ENCODE assay signal across 10 cellular contexts in genomic region chr4:145731026-145731425, GRCh38. TPM values are rescaled to one million over a fixed set of nuclear protein-coding genes. Genes with fewer than 3 reads are reported as not detected.
DNase-seq lines count a peak whose midpoint lies in the region; ATAC-seq lines count a peak whose summit lies in the region.
"Had no signal": no experiment of that assay in that cellular context is flagged by ENCODE, and none has a peak within 500 bp of the region (broad histone marks: within the 10 kb centered on the region; RNA-seq: fewer than 3 reads in every experiment).

No MANE protein-coding gene starts in this region.

- DNase-seq in COLO668 (lab: John Stamatoyannopoulos, UW; ENCODE audit: unreplicated experiment) (peak; percentile 81), NCI-H146 treated with DMSO at 0.1 percent for 48 hours (lab: John Stamatoyannopoulos, UW; ENCODE audit: unreplicated experiment) (peak; percentile 8), brain pericyte (ENCODE audit: low read depth, low spot score) (peak; percentile 64), mucosa of gallbladder (ENCODE audit: low spot score) (peak; percentile 56), dedifferentiated amniotic fluid mesenchymal stem cell (ENCODE audit: extremely low spot score) (no peak), ecto neural progenitor cell (ENCODE audit: low spot score) (no peak)
- DNase-seq in activated CD4-positive, alpha-beta T cell treated with anti-CD3 and anti-CD28 coated beads for 4 hours: no peak
- DNase-seq: activated CD8-positive, alpha-beta memory T cell treated with anti-CD3 and anti-CD28 coated beads for 24 hours had no signal

- no peak for ATAC-seq in GM21381 (IDR thresholded peaks at IDR 0.05; ENCODE audit: unreplicated experiment)

RNA-seq across cellular contexts. Expression of gene C4orf51, which starts 51.1 kb away (rescaled TPM):
- not detected for total RNA-seq in mucosa of gallbladder
- total RNA-seq: Peyer's patch had no signal

Comparison
In these comparisons a context has a peak if more than half of its experiments do, and no peak if none do; other contexts are left out.
1. DNase-seq: peak in COLO668 (single experiment), NCI-H146 treated with DMSO at 0.1 percent for 48 hours (single experiment), brain pericyte (single experiment) and mucosa of gallbladder (single experiment); none in dedifferentiated amniotic fluid mesenchymal stem cell (single experiment), activated CD4-positive, alpha-beta T cell treated with anti-CD3 and anti-CD28 coated beads for 4 hours (0 of 2) and ecto neural progenitor cell (single experiment).